In the genomic region with DNA sequence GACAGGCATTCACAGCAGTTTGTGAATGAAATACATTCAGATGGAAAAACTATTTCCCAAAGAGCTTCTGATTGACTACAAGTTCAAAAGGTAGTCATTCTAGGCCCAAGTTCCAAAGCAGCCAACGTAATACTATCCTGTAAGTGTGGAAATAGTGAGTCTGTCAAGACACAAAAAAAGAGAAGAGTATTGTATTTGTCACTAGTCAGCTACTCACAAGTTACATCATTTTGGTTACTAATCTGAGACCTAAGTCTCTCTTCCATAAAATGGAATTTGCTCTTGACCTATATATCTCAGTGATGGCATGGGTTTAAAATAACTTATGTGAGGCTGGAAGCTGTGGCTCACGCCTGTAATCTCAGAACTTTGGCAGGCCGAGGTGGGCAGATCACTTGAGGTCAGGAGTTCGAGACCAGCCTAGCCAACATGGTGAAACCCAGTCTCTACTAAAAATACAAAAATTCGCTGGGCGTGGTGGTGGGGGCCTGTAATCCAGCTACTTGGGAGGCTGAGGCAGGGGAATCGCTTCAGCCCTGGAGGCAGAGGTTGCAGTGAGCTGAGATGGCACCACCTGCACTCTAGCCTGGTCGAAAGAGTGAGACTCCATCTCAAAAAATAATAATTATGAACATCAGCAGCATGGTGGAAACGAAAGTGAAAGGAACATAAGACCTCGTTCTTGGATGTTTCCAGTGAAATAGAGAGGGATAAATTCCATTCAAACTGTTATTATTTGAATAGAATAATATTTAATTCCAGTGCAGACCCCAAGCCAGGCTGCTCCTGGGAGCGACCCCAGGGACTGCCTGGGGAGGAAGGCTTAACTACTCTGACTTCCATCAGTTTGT, we compare ENCODE assay signal across 9 cellular contexts. TPM values are rescaled to one million over a fixed set of nuclear protein-coding genes. Genes with fewer than 3 reads are reported as not detected.
A peak's percentile ranks its signal among the peaks of the same experiment; 100 is the strongest.
DNase-seq lines count a peak whose midpoint lies in the region; ATAC-seq, FAIRE-seq and TF ChIP-seq lines count a peak whose summit lies in the region.
"Had no signal": no experiment of that assay in that cellular context is flagged by ENCODE, and none has a peak within 500 bp of the region (broad histone marks: within the 10 kb centered on the region; RNA-seq: fewer than 3 reads in every experiment).

No MANE protein-coding gene starts in this region.

- no peaks in the 10 kb centered on the region for H3K9me3 ChIP-seq in Panc1 (ENCODE audit: control insufficient read depth, insufficient read depth, low read depth, low read length)
- H3K9me3 ChIP-seq in duodenal mucosa (ENCODE audit: control insufficient read depth in 1 of 2, low read length in 2 of 2), result no peaks in the 10 kb centered on the region
- no peaks in the 10 kb centered on the region for H3K9me3 ChIP-seq in prostate gland

- H3K27me3 ChIP-seq in Panc1 (ENCODE audit: control insufficient read depth, insufficient read depth, low read length), result no peaks in the 10 kb centered on the region
- H3K27me3 ChIP-seq in duodenal mucosa (ENCODE audit: control insufficient read depth in 1 of 2, insufficient read depth in 2 of 2, low read length in 2 of 2), result no peaks in the 10 kb centered on the region
- H3K27me3 ChIP-seq in prostate gland (replicated peaks; ENCODE audit: insufficient read depth), result no peaks in the 10 kb centered on the region

- ATAC-seq in Panc1 (no peak), HG03045 (IDR thresholded peaks at IDR 0.05; ENCODE audit: unreplicated experiment) (no peak)

- no peak for TF ChIP-seq POLR2A in prostate gland (IDR thresholded peaks at IDR 0.05)
- no peak for TF ChIP-seq POLR2A in H54 (IDR thresholded peaks at IDR 0.05; ENCODE audit: low read depth, low read length)

- H3K4me3 Mint-ChIP-seq in Calu3 (ENCODE audit: low read depth, unreplicated experiment), result peak overlapping the region; percentile 95

- intact Hi-C loops in Calu3 (cut with micrococcal nuclease; ENCODE audit: unreplicated experiment), result loop anchor here (10.0 kb wide), 1 partner anchor 721 kb away; no protein-coding TSS in a partner anchor
- intact Hi-C loops in Panc1 (cut with micrococcal nuclease; ENCODE audit: unreplicated experiment), result loop anchor here (10.0 kb wide), 1 partner anchor 731 kb away; no protein-coding TSS in a partner anchor
- intact Hi-C loops in prostate gland (cut with DNase I), result loop anchor here (10.0 kb wide), 1 partner anchor 71 kb away; the partner anchor contains the start of gene C16orf46

- in situ Hi-C loops in Panc1 (cut with HindIII; ENCODE audit: low pct_unique_long_range_greater_than_20kb, low sequenced_read_pairs), result no loop called here

- peak overlapping the region; percentile 84 to 88 for H3K4me3 ChIP-seq in Panc1 (ENCODE audit: low read depth in 2 of 2, low read length in 2 of 2)
- H3K4me3 ChIP-seq in duodenal mucosa (ENCODE audit: low read depth in 1 of 2, low read length in 2 of 2), result peak overlapping the region; percentile 63 to 94
- peak overlapping the region in 1 of 2 donors; percentile 6 for H3K4me3 ChIP-seq in prostate gland

- H3K27me3 Mint-ChIP-seq in Calu3 (ENCODE audit: unreplicated experiment), result no peaks in the 10 kb centered on the region

- H3K4me1 ChIP-seq in Panc1 (ENCODE audit: control insufficient read depth, insufficient read depth, low read length), result peaks cover 8% of the 10 kb centered on the region
- H3K4me1 ChIP-seq in duodenal mucosa (ENCODE audit: control insufficient read depth in 1 of 2, insufficient read depth in 2 of 2, low read length in 2 of 2), result peaks cover 19% of the 10 kb centered on the region in 2 donors
- peaks cover 11% of the 10 kb centered on the region for H3K4me1 ChIP-seq in prostate gland (replicated peaks)

- DNase-seq in Calu3, result no peak
- DNase-seq in Panc1 (ENCODE audit: low read depth, low spot score), result no peak
- no peak for DNase-seq in prostate gland (ENCODE audit: low spot score)
- DNase-seq in activated effector memory CD4-positive, alpha-beta T cell treated with Interleukin-2 at 50 U/mL for 16 hours, result no peak
- DNase-seq in iPS-NIHi7 (ENCODE audit: extremely low spot score), result no peak
- DNase-seq in H54 (ENCODE audit: insufficient read length, low spot score), result no peak

- CTCF ChIA-PET in Calu3 (lab: Charles Lee), result interaction anchor here (0.6 to 1.5 kb wide), 7 partner anchors 10 to 201 kb away, joined by 3 to 7 read pairs (median 4); no protein-coding TSS in a partner anchor
- CTCF ChIA-PET in Panc1 (lab: Charles Lee), result interaction anchor here (0.8 to 1.2 kb wide), 2 partner anchors 73 to 886 kb away, joined by 3 to 4 read pairs; partner anchors contain the start of gene C16orf46

- BruUV-seq in Calu3 (replicated peaks; lab: Mats Ljungman, UMichigan) (no TSS peak), Panc1 (replicated peaks; lab: Mats Ljungman, UMichigan) (no TSS peak)

- WGBS in prostate gland, result 75% methylated on average over 11 of the region's 11 CpGs

- peak overlapping the region; percentile 45 to 52 for H3K9ac ChIP-seq in duodenal mucosa (ENCODE audit: low read depth in 1 of 2, low read length in 2 of 2)

- H3K9me3 Mint-ChIP-seq in Calu3 (ENCODE audit: low read depth, unreplicated experiment), result no peaks in the 10 kb centered on the region

- FAIRE-seq in H54 (lab: Jason Lieb, UNC), result no peak
- FAIRE-seq: urothelium cell line had no signal

- TF ChIP-seq CTCF in Calu3 (IDR thresholded peaks at IDR 0.05; ENCODE audit: unreplicated experiment) (no peak), Panc1 (IDR thresholded peaks at IDR 0.05) (no peak), prostate gland (IDR thresholded peaks at IDR 0.05) (no peak)

- H3K27ac ChIP-seq in Panc1 (ENCODE audit: low read length), result peak overlapping the region; percentile 88
- peak overlapping the region; percentile 41 for H3K27ac ChIP-seq in duodenal mucosa (ENCODE audit: low read depth, low read length)
- peak overlapping the region; percentile 57 to 63 for H3K27ac ChIP-seq in prostate gland

- H3K36me3 ChIP-seq in Panc1 (ENCODE audit: control insufficient read depth, insufficient read depth, low read length) (peaks cover 8% of the 10 kb centered on the region; the same call in 1 of the 2 replicates), duodenal mucosa (ENCODE audit: control insufficient read depth in 1 of 2, insufficient read depth in 2 of 2, low read length in 2 of 2) (no peaks in the 10 kb centered on the region), prostate gland (no peaks in the 10 kb centered on the region)

- peaks cover 49% of the 10 kb centered on the region for H3K4me1 Mint-ChIP-seq in Calu3 (ENCODE audit: low read depth, unreplicated experiment)

- H3K36me3 Mint-ChIP-seq in Calu3 (ENCODE audit: insufficient read depth, unreplicated experiment), result peaks cover 68% of the 10 kb centered on the region

- peak overlapping the region; percentile 18 for H3K27ac Mint-ChIP-seq in Calu3 (ENCODE audit: unreplicated experiment)

- POLR2A ChIA-PET in Panc1 (lab: Charles Lee), result interaction anchor here (0.6 kb wide), 1 partner anchor 14 kb away, joined by 8 read pairs; no protein-coding TSS in a partner anchor

RNA-seq across cellular contexts. Expression of gene CMC2, which starts 2.9 kb away (rescaled TPM):
- total RNA-seq in Calu3 (2022) (111 and 123 TPM in 2 replicates), Panc1 (2021; ENCODE audit: unreplicated experiment) (82.0 TPM), prostate gland (100 to 1,000 TPM in 1 of 2 donors, 10 to 100 TPM in 1; 38.9 to 153 TPM)
- 60.1 TPM for polyA plus RNA-seq in Panc1 (2012; ENCODE audit: insufficient read length)

RNA-seq across cellular contexts. Expression of gene CENPN, which starts 3.2 kb away (rescaled TPM):
- total RNA-seq in Calu3 (2022) (72.2 and 81.5 TPM in 2 replicates), Panc1 (2021; ENCODE audit: unreplicated experiment) (56.6 TPM), prostate gland (100 to 1,000 TPM in 1 of 2 donors, 10 to 100 TPM in 1; 40.6 to 103 TPM)
- 22.7 TPM for polyA plus RNA-seq in Panc1 (2012; ENCODE audit: insufficient read length)

RNA-seq across cellular contexts. Expression of gene ATMIN, which starts 31.8 kb away (rescaled TPM):
- total RNA-seq in Calu3 (2022) (61.3 and 64.3 TPM in 2 replicates), Panc1 (2021; ENCODE audit: unreplicated experiment) (28.4 TPM), prostate gland (10 to 100 TPM; 47.1 to 62.4 TPM)
- polyA plus RNA-seq in Panc1 (2012; ENCODE audit: insufficient read length), result 14.1 TPM
